In the genomic region with DNA sequence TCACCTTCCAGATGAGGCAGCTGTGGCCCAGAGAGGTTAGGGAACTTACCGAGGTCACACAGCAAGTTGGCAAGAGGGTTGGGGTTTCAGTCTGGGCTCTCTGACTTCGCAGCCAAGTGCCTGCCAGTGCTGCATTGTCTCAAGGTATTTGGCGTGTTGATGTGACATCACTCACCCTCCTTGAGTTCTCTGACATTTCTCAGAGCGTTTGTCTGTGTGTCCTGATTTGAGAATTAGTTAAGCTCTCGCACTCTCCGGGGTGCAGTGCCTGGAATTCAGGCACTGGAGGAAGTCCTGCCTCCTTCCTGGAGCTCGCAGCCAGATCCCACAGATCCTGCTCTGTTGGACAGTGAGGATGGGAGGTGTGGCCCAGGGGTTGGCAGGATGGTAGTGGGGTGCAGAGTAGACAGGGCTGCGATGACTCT, we compare ENCODE assay signal across 2 cellular contexts.
TF ChIP-seq lines count a peak whose summit lies in the region.

No MANE protein-coding gene starts in this region.

TF ChIP-seq in HCT116, 20 proteins besides CTCF, POLR2A, EP300 and RAD21:
- TF ChIP-seq ZBTB33 (IDR thresholded peaks at IDR 0.05; ENCODE audit: extremely low read depth, insufficient replicate concordance, low read length) = no peak
- TF ChIP-seq, protein P1, sequence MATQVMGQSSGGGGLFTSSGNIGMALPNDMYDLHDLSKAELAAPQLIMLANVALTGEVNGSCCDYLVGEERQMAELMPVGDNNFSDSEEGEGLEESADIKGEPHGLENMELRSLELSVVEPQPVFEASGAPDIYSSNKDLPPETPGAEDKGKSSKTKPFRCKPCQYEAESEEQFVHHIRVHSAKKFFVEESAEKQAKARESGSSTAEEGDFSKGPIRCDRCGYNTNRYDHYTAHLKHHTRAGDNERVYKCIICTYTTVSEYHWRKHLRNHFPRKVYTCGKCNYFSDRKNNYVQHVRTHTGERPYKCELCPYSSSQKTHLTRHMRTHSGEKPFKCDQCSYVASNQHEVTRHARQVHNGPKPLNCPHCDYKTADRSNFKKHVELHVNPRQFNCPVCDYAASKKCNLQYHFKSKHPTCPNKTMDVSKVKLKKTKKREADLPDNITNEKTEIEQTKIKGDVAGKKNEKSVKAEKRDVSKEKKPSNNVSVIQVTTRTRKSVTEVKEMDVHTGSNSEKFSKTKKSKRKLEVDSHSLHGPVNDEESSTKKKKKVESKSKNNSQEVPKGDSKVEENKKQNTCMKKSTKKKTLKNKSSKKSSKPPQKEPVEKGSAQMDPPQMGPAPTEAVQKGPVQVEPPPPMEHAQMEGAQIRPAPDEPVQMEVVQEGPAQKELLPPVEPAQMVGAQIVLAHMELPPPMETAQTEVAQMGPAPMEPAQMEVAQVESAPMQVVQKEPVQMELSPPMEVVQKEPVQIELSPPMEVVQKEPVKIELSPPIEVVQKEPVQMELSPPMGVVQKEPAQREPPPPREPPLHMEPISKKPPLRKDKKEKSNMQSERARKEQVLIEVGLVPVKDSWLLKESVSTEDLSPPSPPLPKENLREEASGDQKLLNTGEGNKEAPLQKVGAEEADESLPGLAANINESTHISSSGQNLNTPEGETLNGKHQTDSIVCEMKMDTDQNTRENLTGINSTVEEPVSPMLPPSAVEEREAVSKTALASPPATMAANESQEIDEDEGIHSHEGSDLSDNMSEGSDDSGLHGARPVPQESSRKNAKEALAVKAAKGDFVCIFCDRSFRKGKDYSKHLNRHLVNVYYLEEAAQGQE (IDR thresholded peaks at IDR 0.05; ENCODE audit: low read depth) = no peak
- no peak for TF ChIP-seq ZNF274 (IDR thresholded peaks at IDR 0.05; ENCODE audit: low read depth, low read length)
- no peak for TF ChIP-seq SIN3A (IDR thresholded peaks at IDR 0.05; ENCODE audit: low read depth)
- TF ChIP-seq YY1 (IDR thresholded peaks at IDR 0.05; ENCODE audit: extremely low read depth, insufficient replicate concordance, low read depth, low read length) = no peak
- no peak for TF ChIP-seq EZH2 (IDR thresholded peaks at IDR 0.05)
- TF ChIP-seq SRF (IDR thresholded peaks at IDR 0.05; ENCODE audit: low read depth) = no peak
- TF ChIP-seq TCF7L2 (IDR thresholded peaks at IDR 0.05; ENCODE audit: borderline replicate concordance, extremely low read depth, insufficient read depth, insufficient read length) = no peak
- no peak for TF ChIP-seq EGR1 (IDR thresholded peaks at IDR 0.05; ENCODE audit: low read depth)
- TF ChIP-seq SP1 (IDR thresholded peaks at IDR 0.05; ENCODE audit: low read depth) = no peak
- TF ChIP-seq FOSL1 (IDR thresholded peaks at IDR 0.05; ENCODE audit: low read depth) = no peak
- TF ChIP-seq JUND (IDR thresholded peaks at IDR 0.05) = no peak
- no peak for TF ChIP-seq ELF1 (IDR thresholded peaks at IDR 0.05; ENCODE audit: borderline replicate concordance, low read depth)
- TF ChIP-seq, protein P2, sequence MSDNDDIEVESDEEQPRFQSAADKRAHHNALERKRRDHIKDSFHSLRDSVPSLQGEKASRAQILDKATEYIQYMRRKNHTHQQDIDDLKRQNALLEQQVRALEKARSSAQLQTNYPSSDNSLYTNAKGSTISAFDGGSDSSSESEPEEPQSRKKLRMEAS (IDR thresholded peaks at IDR 0.05) = no peak
- no peak for TF ChIP-seq EZH2phosphoT487 (IDR thresholded peaks at IDR 0.05; ENCODE audit: borderline replicate concordance)
- no peak for TF ChIP-seq POLR2AphosphoS5 (IDR thresholded peaks at IDR 0.05; ENCODE audit: low read depth, low read length)
- no peak for TF ChIP-seq ZFX (IDR thresholded peaks at IDR 0.05)
- TF ChIP-seq, protein P3, sequence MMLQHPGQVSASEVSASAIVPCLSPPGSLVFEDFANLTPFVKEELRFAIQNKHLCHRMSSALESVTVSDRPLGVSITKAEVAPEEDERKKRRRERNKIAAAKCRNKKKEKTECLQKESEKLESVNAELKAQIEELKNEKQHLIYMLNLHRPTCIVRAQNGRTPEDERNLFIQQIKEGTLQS (IDR thresholded peaks at IDR 0.05) = no peak
- TF ChIP-seq CBX3 (IDR thresholded peaks at IDR 0.05; ENCODE audit: low read depth) = no peak
TF ChIP-seq in HCT116: peak in this region for 0.

TF ChIP-seq in WTC11, 78 proteins besides CTCF, POLR2A, EP300 and RAD21 (continued from another document):
- TF ChIP-seq, protein P4, sequence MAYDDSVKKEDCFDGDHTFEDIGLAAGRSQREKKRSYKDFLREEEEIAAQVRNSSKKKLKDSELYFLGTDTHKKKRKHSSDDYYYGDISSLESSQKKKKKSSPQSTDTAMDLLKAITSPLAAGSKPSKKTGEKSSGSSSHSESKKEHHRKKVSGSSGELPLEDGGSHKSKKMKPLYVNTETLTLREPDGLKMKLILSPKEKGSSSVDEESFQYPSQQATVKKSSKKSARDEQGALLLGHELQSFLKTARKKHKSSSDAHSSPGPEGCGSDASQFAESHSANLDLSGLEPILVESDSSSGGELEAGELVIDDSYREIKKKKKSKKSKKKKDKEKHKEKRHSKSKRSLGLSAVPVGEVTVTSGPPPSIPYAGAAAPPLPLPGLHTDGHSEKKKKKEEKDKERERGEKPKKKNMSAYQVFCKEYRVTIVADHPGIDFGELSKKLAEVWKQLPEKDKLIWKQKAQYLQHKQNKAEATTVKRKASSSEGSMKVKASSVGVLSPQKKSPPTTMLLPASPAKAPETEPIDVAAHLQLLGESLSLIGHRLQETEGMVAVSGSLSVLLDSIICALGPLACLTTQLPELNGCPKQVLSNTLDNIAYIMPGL (CRISPR knock-in tag; IDR thresholded peaks at IDR 0.05) = no peak
- no peak for TF ChIP-seq ETV6 (CRISPR knock-in tag; IDR thresholded peaks at IDR 0.05)
- TF ChIP-seq ZBTB21 (CRISPR knock-in tag; IDR thresholded peaks at IDR 0.05; ENCODE audit: borderline replicate concordance) = no peak
- TF ChIP-seq, protein P5, sequence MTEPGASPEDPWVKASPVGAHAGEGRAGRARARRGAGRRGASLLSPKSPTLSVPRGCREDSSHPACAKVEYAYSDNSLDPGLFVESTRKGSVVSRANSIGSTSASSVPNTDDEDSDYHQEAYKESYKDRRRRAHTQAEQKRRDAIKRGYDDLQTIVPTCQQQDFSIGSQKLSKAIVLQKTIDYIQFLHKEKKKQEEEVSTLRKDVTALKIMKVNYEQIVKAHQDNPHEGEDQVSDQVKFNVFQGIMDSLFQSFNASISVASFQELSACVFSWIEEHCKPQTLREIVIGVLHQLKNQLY (CRISPR knock-in tag; IDR thresholded peaks at IDR 0.05) = no peak
- TF ChIP-seq, protein P2 (CRISPR knock-in tag; IDR thresholded peaks at IDR 0.05) = no peak
- TF ChIP-seq ZNF423 (CRISPR knock-in tag; IDR thresholded peaks at IDR 0.05) = no peak
- TF ChIP-seq KAT7 (CRISPR knock-in tag; IDR thresholded peaks at IDR 0.05; ENCODE audit: borderline replicate concordance) = no peak
- TF ChIP-seq JUN (CRISPR knock-in tag; IDR thresholded peaks at IDR 0.05) = no peak
- no peak for TF ChIP-seq ZNF232 (CRISPR knock-in tag; IDR thresholded peaks at IDR 0.05)
- TF ChIP-seq, protein P6, sequence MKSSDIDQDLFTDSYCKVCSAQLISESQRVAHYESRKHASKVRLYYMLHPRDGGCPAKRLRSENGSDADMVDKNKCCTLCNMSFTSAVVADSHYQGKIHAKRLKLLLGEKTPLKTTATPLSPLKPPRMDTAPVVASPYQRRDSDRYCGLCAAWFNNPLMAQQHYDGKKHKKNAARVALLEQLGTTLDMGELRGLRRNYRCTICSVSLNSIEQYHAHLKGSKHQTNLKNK (CRISPR knock-in tag; IDR thresholded peaks at IDR 0.05) = no peak
- peak; percentile 51; the same call in 1 of the 2 replicates for TF ChIP-seq ZNF121 (CRISPR knock-in tag; IDR thresholded peaks at IDR 0.05)
- 0 out of 2 replicates have a peak, but pooled peaks have one; percentile 24 for TF ChIP-seq GTF2I (CRISPR knock-in tag; conservative IDR thresholded peaks at IDR 0.05)
- no peak for TF ChIP-seq ELF4 (CRISPR knock-in tag; IDR thresholded peaks at IDR 0.05; ENCODE audit: low read depth)
